17 cellular contexts compared by ENCODE assay signal in genomic region chr17:11121680-11122079, GRCh38.
"Had no signal": no experiment of that assay in that cellular context is flagged by ENCODE, and none has a peak within 500 bp of the region (broad histone marks: within the 10 kb centered on the region; RNA-seq: fewer than 3 reads in every experiment).

No MANE protein-coding gene starts in this region.

- DNase-seq: dermis blood vessel endothelial cell; effector CD4-positive, alpha-beta T cell; effector memory CD4-positive, alpha-beta T cell; foreskin keratinocyte; heart left ventricle; hypothalamus; immature natural killer cell; islet precursor cell; kidney; kidney glomerular epithelial cell; left colon; left lung; left ventricle myocardium superior; lower lobe of right lung; mesenchymal stem cell; mucosa of descending colon had no signal

- ATAC-seq: foreskin keratinocyte, gastroesophageal sphincter, heart left ventricle, left colon, left lung, left ventricle myocardium superior, lower lobe of right lung, mucosa of descending colon had no signal
